In the genomic region with DNA sequence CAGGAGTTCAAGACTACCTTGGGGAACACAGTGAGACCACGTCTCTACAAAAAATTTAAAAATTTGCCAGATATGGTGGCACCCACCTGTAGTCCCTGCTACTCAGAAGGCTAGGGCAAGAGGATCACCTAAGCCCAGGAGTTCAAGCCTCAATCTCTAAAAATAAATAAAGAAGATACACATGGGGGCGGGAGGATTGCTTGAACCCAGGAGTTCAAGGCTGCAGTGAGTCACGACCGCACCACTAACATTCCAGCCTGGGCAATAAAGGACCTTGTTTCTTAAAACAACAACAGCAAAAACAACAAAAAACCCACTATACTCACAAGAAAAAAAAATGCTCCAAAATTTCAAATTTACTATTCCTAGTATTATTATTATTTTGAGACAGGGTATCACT, we compare ENCODE assay signal across 7 cellular contexts.
"Had no signal": no experiment of that assay in that cellular context is flagged by ENCODE, and none has a peak within 500 bp of the region (broad histone marks: within the 10 kb centered on the region; RNA-seq: fewer than 3 reads in every experiment).

No MANE protein-coding gene starts in this region.

- FAIRE-seq: GM12878, GM12891, GM12892, GM18507, GM19239 had no signal

- DNase-seq: GDM1, GF-D8 had no signal

- H3K4me3 ChIP-seq: GM12878 had no signal

- ATAC-seq: GM12878 had no signal
